Comparison of ENCODE assay signal across 19 cellular contexts in genomic region chr11:43835104-43835503, GRCh38. TPM values are rescaled to one million over a fixed set of nuclear protein-coding genes. Genes with fewer than 3 reads are reported as not detected.
DNase-seq lines count a peak whose midpoint lies in the region; TF ChIP-seq lines count a peak whose summit lies in the region.
"Had no signal": no experiment of that assay in that cellular context is flagged by ENCODE, and none has a peak within 500 bp of the region (broad histone marks: within the 10 kb centered on the region; RNA-seq: fewer than 3 reads in every experiment).

No MANE protein-coding gene starts in this region.

- intact Hi-C loops in prostate gland (cut with DNase I): no loop called here

- no peak for TF ChIP-seq CTCF in astrocyte of the spinal cord (IDR thresholded peaks at IDR 0.05; ENCODE audit: low read depth, low read length)
- no peak for TF ChIP-seq CTCF in prostate gland (IDR thresholded peaks at IDR 0.05)
- TF ChIP-seq CTCF in osteocyte (IDR thresholded peaks at IDR 0.05): no peak

- H3K36me3 ChIP-seq in prostate gland (no peaks in the 10 kb centered on the region), H7 (replicated peaks; ENCODE audit: control insufficient read depth, insufficient read depth, low read length) (peaks cover 4% of the 10 kb centered on the region; the same call in 1 of the 2 replicates)

- H3K27ac ChIP-seq in prostate gland: peak overlapping the region in 1 of 2 donors; percentile 22

- no peak overlapping the region for H3K4me3 Mint-ChIP-seq in osteocyte (ENCODE audit: unreplicated experiment)
- H3K4me3 Mint-ChIP-seq: activated T-cell treated with anti-CD3 and anti-CD28 coated beads, Interleukin-2, amount 50 U/mL, for 4 hours; effector memory CD8-positive, alpha-beta T cell had no signal

- H3K36me3 Mint-ChIP-seq in osteocyte (ENCODE audit: unreplicated experiment): peaks cover 4% of the 10 kb centered on the region

- no peak for TF ChIP-seq POLR2A in prostate gland (IDR thresholded peaks at IDR 0.05)

- H3K4me1 ChIP-seq in prostate gland (replicated peaks): no peaks in the 10 kb centered on the region

- no peak overlapping the region for H3K27ac Mint-ChIP-seq in osteocyte (ENCODE audit: unreplicated experiment)
- H3K27ac Mint-ChIP-seq: activated naive CD4-positive, alpha-beta T cell treated with anti-CD3 and anti-CD28 coated beads, Interleukin-2, amount 50 U/mL, for 72 hours; effector memory CD8-positive, alpha-beta T cell had no signal

- DNase-seq in NCI-H146 (lab: John Stamatoyannopoulos, UW) (peak; percentile 71), astrocyte of the spinal cord (ENCODE audit: low read depth, low spot score) (peak; percentile 34), iris pigment epithelial cell (ENCODE audit: low read depth) (peak; percentile 65), prostate gland (ENCODE audit: low spot score) (peak; percentile 19), HCEC 1CT (no peak), H7 (no peak), AG08395 (ENCODE audit: low spot score) (no peak), osteocyte (ENCODE audit: extremely low spot score, unreplicated experiment) (no peak)
- DNase-seq: activated CD4-positive, alpha-beta T cell treated with anti-CD3 and anti-CD28 coated beads, Interleukin-2, amount 50 U/mL, for 48 hours; activated T-cell treated with anti-CD3 and anti-CD28 coated beads, Interleukin-2, amount 50 U/mL, for 4 hours; AML-193; DMS 273 treated with DMSO at 0.1 percent for 48 hours; effector memory CD8-positive, alpha-beta T cell; foreskin fibroblast; left ventricle myocardium superior; NCI-H187 treated with DMSO at 0.1 percent for 48 hours; NCI-H524; stimulated activated CD4-positive, alpha-beta T cell treated with anti-CD3 and anti-CD28 coated beads, Interleukin-15, amount 100 ng/mL, for 24 hours had no signal

- WGBS in prostate gland: 68% methylated on average over 7 of the region's 7 CpGs

- no peak overlapping the region for H3K4me3 ChIP-seq in astrocyte of the spinal cord (ENCODE audit: low read depth, low read length)
- H3K4me3 ChIP-seq in prostate gland: no peak overlapping the region
- H3K4me3 ChIP-seq in H7 (ENCODE audit: insufficient read depth, low read depth, low read length): no peak overlapping the region

- peaks cover 25% of the 10 kb centered on the region for H3K4me1 Mint-ChIP-seq in osteocyte (ENCODE audit: unreplicated experiment)

- H3K9me3 ChIP-seq in prostate gland: no peaks in the 10 kb centered on the region

- no peaks in the 10 kb centered on the region for H3K9me3 Mint-ChIP-seq in osteocyte (ENCODE audit: unreplicated experiment)
- H3K9me3 Mint-ChIP-seq: activated naive CD4-positive, alpha-beta T cell treated with anti-CD3 and anti-CD28 coated beads, Interleukin-2, amount 50 U/mL, for 72 hours; activated T-cell treated with anti-CD3 and anti-CD28 coated beads, Interleukin-2, amount 50 U/mL, for 4 hours; effector memory CD8-positive, alpha-beta T cell had no signal

- in situ Hi-C loops in astrocyte of the spinal cord (cut with HindIII; ENCODE audit: low sequenced_read_pairs): no loop called here

- H3K27me3 ChIP-seq in prostate gland (replicated peaks; ENCODE audit: insufficient read depth) (no peaks in the 10 kb centered on the region), H7 (ENCODE audit: control insufficient read depth, insufficient read depth, low read length) (no peaks in the 10 kb centered on the region)

- H3K27me3 Mint-ChIP-seq in osteocyte (ENCODE audit: unreplicated experiment): no peaks in the 10 kb centered on the region
- H3K27me3 Mint-ChIP-seq: effector memory CD8-positive, alpha-beta T cell had no signal

RNA-seq across cellular contexts. Expression of gene ALKBH3, which starts 45.5 kb away (rescaled TPM):
- total RNA-seq in prostate gland: 10 to 100 TPM; 37.6 to 55.7 TPM
- 15.7 and 16.3 TPM in 2 replicates for total RNA-seq in H7 (2014; rRNA removed; shearing (Covaris generic))
- total RNA-seq in osteocyte: 32.4 and 39.6 TPM in 2 replicates

Comparison
In these comparisons a context has a peak if more than half of its experiments do, and no peak if none do; other contexts are left out.
1. DNase-seq: peak in NCI-H146 (single experiment), astrocyte of the spinal cord (single experiment), iris pigment epithelial cell (single experiment) and prostate gland (single experiment); none in HCEC 1CT (single experiment), H7 (single experiment), AG08395 (single experiment) and osteocyte (single experiment).